Comparison of ENCODE assay signal across 17 cellular contexts in genomic region chr17:17164676-17165075, GRCh38.
"Had no signal": no experiment of that assay in that cellular context is flagged by ENCODE, and none has a peak within 500 bp of the region (broad histone marks: within the 10 kb centered on the region; RNA-seq: fewer than 3 reads in every experiment).

No MANE protein-coding gene starts in this region.

- H3K27ac Mint-ChIP-seq: activated naive CD8-positive, alpha-beta T cell treated with anti-CD3 and anti-CD28 coated beads, Interleukin-2, amount 50 U/mL, for 24 hours had no signal

- H3K9me3 Mint-ChIP-seq: activated naive CD8-positive, alpha-beta T cell treated with anti-CD3 and anti-CD28 coated beads, Interleukin-2, amount 50 U/mL, for 24 hours had no signal

- DNase-seq: activated CD4-positive, alpha-beta T cell treated with anti-CD3 and anti-CD28 coated beads for 4 hours; activated CD4-positive, alpha-beta T cell treated with anti-CD3 and anti-CD28 coated beads, Interleukin-2, amount 50 U/mL, for 48 hours; activated CD4-positive, CD25-positive, alpha-beta regulatory T cell; activated gamma-delta T cell; activated naive CD4-positive, alpha-beta T cell treated with anti-CD3 and anti-CD28 coated beads, Interleukin-2, amount 50 U/mL, for 16 hours; activated naive CD8-positive, alpha-beta T cell treated with anti-CD3 and anti-CD28 coated beads, Interleukin-2, amount 50 U/mL, for 24 hours; erythroblast; foreskin fibroblast; left colon; mesenchymal stem cell; mucosa of descending colon; sigmoid colon; stimulated activated CD4-positive, alpha-beta T cell treated with anti-CD3 and anti-CD28 coated beads, Interleukin-2, amount 100 ng/mL, for 48 hours; stimulated activated CD8-positive, alpha-beta memory T cell treated with anti-CD3 and anti-CD28 coated beads, Interleukin-4, amount 100 ng/mL, for 48 hours; stimulated activated naive CD4-positive, alpha-beta T cell had no signal

- H3K4me3 Mint-ChIP-seq: activated naive CD8-positive, alpha-beta T cell treated with anti-CD3 and anti-CD28 coated beads, Interleukin-2, amount 50 U/mL, for 24 hours had no signal

- H3K27me3 Mint-ChIP-seq: activated naive CD8-positive, alpha-beta T cell treated with anti-CD3 and anti-CD28 coated beads, Interleukin-2, amount 50 U/mL, for 24 hours had no signal

- H3K27ac ChIP-seq: cardiac muscle cell, sigmoid colon, thoracic aorta had no signal
